ENCODE assay signal across 1 cellular context in genomic region chr4:14143892-14144291, GRCh38.
TF ChIP-seq lines count a peak whose summit lies in the region.

No MANE protein-coding gene starts in this region.

TF ChIP-seq in WTC11, 78 proteins besides CTCF, POLR2A, EP300 and RAD21 (continued from another document):
- no peak for TF ChIP-seq ZNF425 (CRISPR knock-in tag; conservative IDR thresholded peaks at IDR 0.05)
- no peak for TF ChIP-seq CBFB (CRISPR knock-in tag; IDR thresholded peaks at IDR 0.05; ENCODE audit: low read depth)
TF ChIP-seq in WTC11: peak in this region for 0.
